21 cellular contexts compared by ENCODE assay signal in the genomic region with DNA sequence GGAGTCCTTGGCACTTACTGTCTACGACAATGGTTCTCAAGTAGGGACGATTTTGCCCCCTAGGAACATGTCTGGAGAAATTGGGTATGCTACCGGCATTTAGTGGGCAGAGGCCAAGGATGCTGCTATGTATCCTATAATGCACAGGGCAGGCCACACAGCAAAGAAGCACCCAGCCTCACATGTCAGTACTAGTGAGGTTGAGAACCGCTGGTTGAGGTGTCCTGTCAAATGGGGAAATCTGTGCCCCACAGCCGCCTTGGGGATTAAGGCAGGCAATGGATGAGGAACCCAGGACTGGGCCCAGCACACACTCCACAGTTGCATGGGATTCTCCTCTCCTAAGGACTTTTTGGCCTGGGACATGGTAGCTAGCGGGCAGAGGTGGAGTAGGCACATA.
DNase-seq lines count a peak whose midpoint lies in the region; ATAC-seq and TF ChIP-seq lines count a peak whose summit lies in the region.
"Had no signal": no experiment of that assay in that cellular context is flagged by ENCODE, and none has a peak within 500 bp of the region (broad histone marks: within the 10 kb centered on the region; RNA-seq: fewer than 3 reads in every experiment).

No MANE protein-coding gene starts in this region.

- no peak overlapping the region for H3K4me3 Mint-ChIP-seq in WTC11
- H3K4me3 Mint-ChIP-seq: activated CD4-positive, alpha-beta T cell treated with anti-CD3 and anti-CD28 coated beads, Interleukin-2, amount 10 ng/mL, durations not matched to agents 7 days and 5 days; B cell had no signal

- no peaks in the 10 kb centered on the region for H3K9me3 ChIP-seq in skeletal muscle tissue (ENCODE audit: control insufficient read depth in 3 of 3, low read length in 3 of 3)
- H3K9me3 ChIP-seq: A549 had no signal

- H3K27ac ChIP-seq in skeletal muscle tissue (ENCODE audit: low read depth, low read length), result peak overlapping the region; percentile 95
- H3K27ac ChIP-seq in substantia nigra (ENCODE audit: low read depth, low read length, poor library complexity, severe bottlenecking), result no peak overlapping the region

- peaks cover 69% of the 10 kb centered on the region for H3K4me1 Mint-ChIP-seq in WTC11

- H3K9ac ChIP-seq in skeletal muscle tissue (ENCODE audit: low read depth in 1 of 3, low read length in 3 of 3), result peak overlapping the region in 1 of 3 donors; percentile 76

- H3K4me3 ChIP-seq in skeletal muscle tissue (ENCODE audit: low read length in 3 of 3), result no peak overlapping the region
- H3K4me3 ChIP-seq in foreskin fibroblast (ENCODE audit: low read depth in 1 of 2, low read length in 2 of 2), result no peak overlapping the region
- H3K4me3 ChIP-seq: A549, dorsolateral prefrontal cortex, lung had no signal

- no peaks in the 10 kb centered on the region for H3K9me3 Mint-ChIP-seq in WTC11
- H3K9me3 Mint-ChIP-seq: activated CD4-positive, alpha-beta T cell treated with anti-CD3 and anti-CD28 coated beads, Interleukin-2, amount 10 ng/mL, durations not matched to agents 7 days and 5 days had no signal

- H3K27me3 ChIP-seq in skeletal muscle tissue (ENCODE audit: control insufficient read depth in 3 of 3, insufficient read depth in 3 of 3, low read length in 3 of 3), result no peaks in the 10 kb centered on the region
- H3K27me3 ChIP-seq: dorsolateral prefrontal cortex had no signal

- no peaks in the 10 kb centered on the region for H3K36me3 Mint-ChIP-seq in WTC11

- CTCF ChIA-PET in WTC11 (lab: Charles Lee), result interaction anchor here (0.6 to 6.6 kb wide), 4 partner anchors 88 to 330 kb away, joined by 3 to 85 read pairs (median 36); a partner anchor contains a TSS

- H3K27ac Mint-ChIP-seq in WTC11, result 0 out of 2 replicates have a peak overlapping the region, but pooled peaks have one; percentile 23
- H3K27ac Mint-ChIP-seq: activated CD4-positive, alpha-beta T cell treated with anti-CD3 and anti-CD28 coated beads, Interleukin-2, amount 10 ng/mL, durations not matched to agents 7 days and 5 days; B cell had no signal

- TF ChIP-seq CTCF in WTC11 (IDR thresholded peaks at IDR 0.05), result no peak
- TF ChIP-seq CTCF in foreskin fibroblast (IDR thresholded peaks at IDR 0.05; ENCODE audit: low read depth, low read length), result no peak

- no peak for ATAC-seq in Right ventricle myocardium inferior
- no peak for ATAC-seq in left cardiac atrium
- ATAC-seq in WTC11, result no peak
- no peak for ATAC-seq in HG03378 (IDR thresholded peaks at IDR 0.05; ENCODE audit: unreplicated experiment)
- ATAC-seq: A549 had no signal

- H3K4me1 ChIP-seq in skeletal muscle tissue (ENCODE audit: control insufficient read depth in 3 of 3, insufficient read depth in 3 of 3, low read length in 3 of 3), result peaks cover 73 to 86% (median 83%) of the 10 kb centered on the region in 3 donors

- DNase-seq in Right ventricle myocardium inferior (ENCODE audit: missing footprints), result peak; percentile 68
- DNase-seq in left cardiac atrium, result no peak
- no peak for DNase-seq in WTC11 (ENCODE audit: low spot score)
- peak; percentile 48 for DNase-seq in islet precursor cell
- DNase-seq in foreskin fibroblast, result no peak
- DNase-seq in substantia nigra (lab: John Stamatoyannopoulos, UW), result no peak
- DNase-seq: activated CD4-positive, alpha-beta T cell treated with anti-CD3 and anti-CD28 coated beads, Interleukin-2, amount 10 ng/mL, durations not matched to agents 7 days and 5 days; caudate nucleus; hypothalamus; Kasumi-1; NCI-H1048; nucleus accumbens; OCI-M1; retina; T-helper 1 cell had no signal

- H3K36me3 ChIP-seq in skeletal muscle tissue (ENCODE audit: control insufficient read depth in 3 of 3, insufficient read depth in 3 of 3, low read length in 3 of 3), result no peaks in the 10 kb centered on the region

- POLR2A ChIA-PET in WTC11 (lab: Charles Lee), result interaction anchor here (1.0 to 2.8 kb wide), 2 partner anchors 8 to 86 kb away, joined by 3 to 22 read pairs; a partner anchor contains a TSS

- intact Hi-C loops in Right ventricle myocardium inferior (cut with DNase I) (loop anchor here (10.0 kb wide), 1 partner anchor 408 kb away; a partner anchor contains a TSS), left cardiac atrium (cut with DNase I) (loop anchor here (5.0 to 10.0 kb wide), 3 partner anchors 106 to 408 kb away; a partner anchor contains a TSS)

- H3K27me3 Mint-ChIP-seq in WTC11 (ENCODE audit: low read depth), result no peaks in the 10 kb centered on the region
- H3K27me3 Mint-ChIP-seq: activated CD4-positive, alpha-beta T cell treated with anti-CD3 and anti-CD28 coated beads, Interleukin-2, amount 10 ng/mL, durations not matched to agents 7 days and 5 days had no signal

TF ChIP-seq in WTC11, 78 proteins besides CTCF, POLR2A, EP300 and RAD21:
- TF ChIP-seq, protein P1, sequence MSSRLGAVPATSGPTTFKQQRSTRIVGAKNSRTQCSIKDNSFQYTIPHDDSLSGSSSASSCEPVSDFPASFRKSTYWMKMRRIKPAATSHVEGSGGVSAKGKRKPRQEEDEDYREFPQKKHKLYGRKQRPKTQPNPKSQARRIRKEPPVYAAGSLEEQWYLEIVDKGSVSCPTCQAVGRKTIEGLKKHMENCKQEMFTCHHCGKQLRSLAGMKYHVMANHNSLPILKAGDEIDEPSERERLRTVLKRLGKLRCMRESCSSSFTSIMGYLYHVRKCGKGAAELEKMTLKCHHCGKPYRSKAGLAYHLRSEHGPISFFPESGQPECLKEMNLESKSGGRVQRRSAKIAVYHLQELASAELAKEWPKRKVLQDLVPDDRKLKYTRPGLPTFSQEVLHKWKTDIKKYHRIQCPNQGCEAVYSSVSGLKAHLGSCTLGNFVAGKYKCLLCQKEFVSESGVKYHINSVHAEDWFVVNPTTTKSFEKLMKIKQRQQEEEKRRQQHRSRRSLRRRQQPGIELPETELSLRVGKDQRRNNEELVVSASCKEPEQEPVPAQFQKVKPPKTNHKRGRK (CRISPR knock-in tag; IDR thresholded peaks at IDR 0.05; ENCODE audit: borderline replicate concordance), result no peak
- TF ChIP-seq, protein P2, sequence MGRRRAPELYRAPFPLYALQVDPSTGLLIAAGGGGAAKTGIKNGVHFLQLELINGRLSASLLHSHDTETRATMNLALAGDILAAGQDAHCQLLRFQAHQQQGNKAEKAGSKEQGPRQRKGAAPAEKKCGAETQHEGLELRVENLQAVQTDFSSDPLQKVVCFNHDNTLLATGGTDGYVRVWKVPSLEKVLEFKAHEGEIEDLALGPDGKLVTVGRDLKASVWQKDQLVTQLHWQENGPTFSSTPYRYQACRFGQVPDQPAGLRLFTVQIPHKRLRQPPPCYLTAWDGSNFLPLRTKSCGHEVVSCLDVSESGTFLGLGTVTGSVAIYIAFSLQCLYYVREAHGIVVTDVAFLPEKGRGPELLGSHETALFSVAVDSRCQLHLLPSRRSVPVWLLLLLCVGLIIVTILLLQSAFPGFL (CRISPR knock-in tag; IDR thresholded peaks at IDR 0.05; ENCODE audit: borderline replicate concordance), result no peak
- TF ChIP-seq ZNF138 (CRISPR knock-in tag; conservative IDR thresholded peaks at IDR 0.05), result no peak
- TF ChIP-seq PRRX2 (CRISPR knock-in tag; IDR thresholded peaks at IDR 0.05), result no peak
- no peak for TF ChIP-seq NR1H2 (CRISPR knock-in tag; IDR thresholded peaks at IDR 0.05)
- TF ChIP-seq ELF4 (CRISPR knock-in tag; IDR thresholded peaks at IDR 0.05; ENCODE audit: low read depth), result no peak
- no peak for TF ChIP-seq MYBL2 (CRISPR knock-in tag; IDR thresholded peaks at IDR 0.05)
- TF ChIP-seq TCF7 (CRISPR knock-in tag; IDR thresholded peaks at IDR 0.05; ENCODE audit: low read depth), result no peak
- TF ChIP-seq, protein P3, sequence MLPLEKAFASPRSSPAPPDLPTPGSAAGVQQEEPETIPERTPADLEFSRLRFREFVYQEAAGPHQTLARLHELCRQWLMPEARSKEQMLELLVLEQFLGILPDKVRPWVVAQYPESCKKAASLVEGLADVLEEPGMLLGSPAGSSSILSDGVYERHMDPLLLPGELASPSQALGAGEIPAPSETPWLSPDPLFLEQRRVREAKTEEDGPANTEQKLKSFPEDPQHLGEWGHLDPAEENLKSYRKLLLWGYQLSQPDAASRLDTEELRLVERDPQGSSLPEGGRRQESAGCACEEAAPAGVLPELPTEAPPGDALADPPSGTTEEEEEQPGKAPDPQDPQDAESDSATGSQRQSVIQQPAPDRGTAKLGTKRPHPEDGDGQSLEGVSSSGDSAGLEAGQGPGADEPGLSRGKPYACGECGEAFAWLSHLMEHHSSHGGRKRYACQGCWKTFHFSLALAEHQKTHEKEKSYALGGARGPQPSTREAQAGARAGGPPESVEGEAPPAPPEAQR (CRISPR knock-in tag; IDR thresholded peaks at IDR 0.05), result no peak
- no peak for TF ChIP-seq ZNF423 (CRISPR knock-in tag; IDR thresholded peaks at IDR 0.05)
- TF ChIP-seq, protein P4, sequence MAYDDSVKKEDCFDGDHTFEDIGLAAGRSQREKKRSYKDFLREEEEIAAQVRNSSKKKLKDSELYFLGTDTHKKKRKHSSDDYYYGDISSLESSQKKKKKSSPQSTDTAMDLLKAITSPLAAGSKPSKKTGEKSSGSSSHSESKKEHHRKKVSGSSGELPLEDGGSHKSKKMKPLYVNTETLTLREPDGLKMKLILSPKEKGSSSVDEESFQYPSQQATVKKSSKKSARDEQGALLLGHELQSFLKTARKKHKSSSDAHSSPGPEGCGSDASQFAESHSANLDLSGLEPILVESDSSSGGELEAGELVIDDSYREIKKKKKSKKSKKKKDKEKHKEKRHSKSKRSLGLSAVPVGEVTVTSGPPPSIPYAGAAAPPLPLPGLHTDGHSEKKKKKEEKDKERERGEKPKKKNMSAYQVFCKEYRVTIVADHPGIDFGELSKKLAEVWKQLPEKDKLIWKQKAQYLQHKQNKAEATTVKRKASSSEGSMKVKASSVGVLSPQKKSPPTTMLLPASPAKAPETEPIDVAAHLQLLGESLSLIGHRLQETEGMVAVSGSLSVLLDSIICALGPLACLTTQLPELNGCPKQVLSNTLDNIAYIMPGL (CRISPR knock-in tag; IDR thresholded peaks at IDR 0.05), result no peak
TF ChIP-seq in WTC11: peak in this region for 0.

Comparison
In these comparisons a context has a peak if more than half of its experiments do, and no peak if none do; other contexts are left out.
1. DNase-seq: peak in Right ventricle myocardium inferior (single experiment) and islet precursor cell (single experiment); none in left cardiac atrium (single experiment), WTC11 (single experiment), foreskin fibroblast (0 of 2) and substantia nigra (0 of 49).